3 cellular contexts compared by ENCODE assay signal in the genomic region with DNA sequence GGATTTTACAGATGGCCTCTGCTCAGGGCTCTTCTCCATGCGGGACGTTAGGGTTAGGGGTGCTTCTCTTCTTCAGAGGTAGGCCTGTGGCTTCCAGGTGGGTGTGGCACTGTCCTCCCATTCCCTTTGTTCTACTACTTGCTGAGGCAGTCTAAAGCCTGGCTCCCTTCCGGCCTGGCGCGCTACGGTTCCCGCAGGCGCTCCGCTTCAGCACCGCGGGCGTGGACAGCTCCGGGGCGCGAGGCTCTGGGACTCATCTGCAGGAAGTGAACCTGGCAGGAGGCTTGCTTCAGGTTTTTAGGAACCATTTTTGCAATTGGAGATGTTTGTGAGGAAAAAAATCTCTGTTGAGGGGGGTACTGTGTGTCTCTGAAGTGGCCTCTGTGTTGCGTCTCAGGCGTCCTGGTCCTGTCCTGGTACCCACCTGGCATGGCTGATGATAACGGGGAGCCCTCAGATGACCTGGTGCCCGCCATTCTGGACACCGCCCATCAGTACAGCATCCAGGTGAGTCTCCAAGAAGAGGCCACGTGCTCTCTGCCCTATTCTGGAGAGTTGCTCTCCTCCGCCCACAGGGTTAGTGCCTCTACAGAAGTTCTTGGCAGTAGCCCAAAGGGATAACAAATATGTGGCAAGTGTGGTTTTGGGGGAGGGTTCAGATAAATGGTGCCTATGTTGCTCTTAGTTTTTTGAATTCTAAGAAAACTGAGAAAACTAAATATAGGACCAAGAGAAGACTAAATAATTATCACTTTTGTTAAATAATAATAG.
TF ChIP-seq lines count a peak whose summit lies in the region.

No MANE protein-coding gene starts in this region.

TF ChIP-seq in Ishikawa, 13 proteins besides CTCF, POLR2A, EP300 and RAD21:
- TF ChIP-seq ZBTB7A (IDR thresholded peaks at IDR 0.05; ENCODE audit: low read depth) (no peak), EGR1 (IDR thresholded peaks at IDR 0.05) (no peak), TEAD4 (IDR thresholded peaks at IDR 0.05) (peak; percentile 51; the same call in 1 of the 2 replicates), NFIC (IDR thresholded peaks at IDR 0.05) (no peak), MAX (IDR thresholded peaks at IDR 0.05) (peak; percentile 92), TCF12 (IDR thresholded peaks at IDR 0.05; ENCODE audit: low read depth) (0 out of 2 replicates have a peak, but pooled peaks have one; percentile 0), FOXM1 (IDR thresholded peaks at IDR 0.05; ENCODE audit: borderline replicate concordance, low read depth) (no peak), USF1 (IDR thresholded peaks at IDR 0.05) (no peak), CREB1 (IDR thresholded peaks at IDR 0.05; ENCODE audit: low read depth) (no peak), YY1 (IDR thresholded peaks at IDR 0.05; ENCODE audit: low read depth) (peak; percentile 48; the same call in 1 of the 2 replicates), TAF1 (IDR thresholded peaks at IDR 0.05; ENCODE audit: low read depth) (no peak), CEBPB (IDR thresholded peaks at IDR 0.05) (no peak)
- TF ChIP-seq, protein P1, sequence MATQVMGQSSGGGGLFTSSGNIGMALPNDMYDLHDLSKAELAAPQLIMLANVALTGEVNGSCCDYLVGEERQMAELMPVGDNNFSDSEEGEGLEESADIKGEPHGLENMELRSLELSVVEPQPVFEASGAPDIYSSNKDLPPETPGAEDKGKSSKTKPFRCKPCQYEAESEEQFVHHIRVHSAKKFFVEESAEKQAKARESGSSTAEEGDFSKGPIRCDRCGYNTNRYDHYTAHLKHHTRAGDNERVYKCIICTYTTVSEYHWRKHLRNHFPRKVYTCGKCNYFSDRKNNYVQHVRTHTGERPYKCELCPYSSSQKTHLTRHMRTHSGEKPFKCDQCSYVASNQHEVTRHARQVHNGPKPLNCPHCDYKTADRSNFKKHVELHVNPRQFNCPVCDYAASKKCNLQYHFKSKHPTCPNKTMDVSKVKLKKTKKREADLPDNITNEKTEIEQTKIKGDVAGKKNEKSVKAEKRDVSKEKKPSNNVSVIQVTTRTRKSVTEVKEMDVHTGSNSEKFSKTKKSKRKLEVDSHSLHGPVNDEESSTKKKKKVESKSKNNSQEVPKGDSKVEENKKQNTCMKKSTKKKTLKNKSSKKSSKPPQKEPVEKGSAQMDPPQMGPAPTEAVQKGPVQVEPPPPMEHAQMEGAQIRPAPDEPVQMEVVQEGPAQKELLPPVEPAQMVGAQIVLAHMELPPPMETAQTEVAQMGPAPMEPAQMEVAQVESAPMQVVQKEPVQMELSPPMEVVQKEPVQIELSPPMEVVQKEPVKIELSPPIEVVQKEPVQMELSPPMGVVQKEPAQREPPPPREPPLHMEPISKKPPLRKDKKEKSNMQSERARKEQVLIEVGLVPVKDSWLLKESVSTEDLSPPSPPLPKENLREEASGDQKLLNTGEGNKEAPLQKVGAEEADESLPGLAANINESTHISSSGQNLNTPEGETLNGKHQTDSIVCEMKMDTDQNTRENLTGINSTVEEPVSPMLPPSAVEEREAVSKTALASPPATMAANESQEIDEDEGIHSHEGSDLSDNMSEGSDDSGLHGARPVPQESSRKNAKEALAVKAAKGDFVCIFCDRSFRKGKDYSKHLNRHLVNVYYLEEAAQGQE (IDR thresholded peaks at IDR 0.05; ENCODE audit: low read depth) = peak; percentile 100
TF ChIP-seq in Ishikawa: peak in this region for 5.

TF ChIP-seq in WTC11, 78 proteins besides CTCF, POLR2A, EP300 and RAD21 (continues in another document):
- TF ChIP-seq, protein P2, sequence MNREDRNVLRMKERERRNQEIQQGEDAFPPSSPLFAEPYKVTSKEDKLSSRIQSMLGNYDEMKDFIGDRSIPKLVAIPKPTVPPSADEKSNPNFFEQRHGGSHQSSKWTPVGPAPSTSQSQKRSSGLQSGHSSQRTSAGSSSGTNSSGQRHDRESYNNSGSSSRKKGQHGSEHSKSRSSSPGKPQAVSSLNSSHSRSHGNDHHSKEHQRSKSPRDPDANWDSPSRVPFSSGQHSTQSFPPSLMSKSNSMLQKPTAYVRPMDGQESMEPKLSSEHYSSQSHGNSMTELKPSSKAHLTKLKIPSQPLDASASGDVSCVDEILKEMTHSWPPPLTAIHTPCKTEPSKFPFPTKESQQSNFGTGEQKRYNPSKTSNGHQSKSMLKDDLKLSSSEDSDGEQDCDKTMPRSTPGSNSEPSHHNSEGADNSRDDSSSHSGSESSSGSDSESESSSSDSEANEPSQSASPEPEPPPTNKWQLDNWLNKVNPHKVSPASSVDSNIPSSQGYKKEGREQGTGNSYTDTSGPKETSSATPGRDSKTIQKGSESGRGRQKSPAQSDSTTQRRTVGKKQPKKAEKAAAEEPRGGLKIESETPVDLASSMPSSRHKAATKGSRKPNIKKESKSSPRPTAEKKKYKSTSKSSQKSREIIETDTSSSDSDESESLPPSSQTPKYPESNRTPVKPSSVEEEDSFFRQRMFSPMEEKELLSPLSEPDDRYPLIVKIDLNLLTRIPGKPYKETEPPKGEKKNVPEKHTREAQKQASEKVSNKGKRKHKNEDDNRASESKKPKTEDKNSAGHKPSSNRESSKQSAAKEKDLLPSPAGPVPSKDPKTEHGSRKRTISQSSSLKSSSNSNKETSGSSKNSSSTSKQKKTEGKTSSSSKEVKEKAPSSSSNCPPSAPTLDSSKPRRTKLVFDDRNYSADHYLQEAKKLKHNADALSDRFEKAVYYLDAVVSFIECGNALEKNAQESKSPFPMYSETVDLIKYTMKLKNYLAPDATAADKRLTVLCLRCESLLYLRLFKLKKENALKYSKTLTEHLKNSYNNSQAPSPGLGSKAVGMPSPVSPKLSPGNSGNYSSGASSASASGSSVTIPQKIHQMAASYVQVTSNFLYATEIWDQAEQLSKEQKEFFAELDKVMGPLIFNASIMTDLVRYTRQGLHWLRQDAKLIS (CRISPR knock-in tag; IDR thresholded peaks at IDR 0.05; ENCODE audit: borderline replicate concordance) = no peak
- peak; percentile 97 for TF ChIP-seq ZNF232 (CRISPR knock-in tag; IDR thresholded peaks at IDR 0.05)
- peak; percentile 91 for TF ChIP-seq MAX (CRISPR knock-in tag; IDR thresholded peaks at IDR 0.05)
- TF ChIP-seq, protein P3, sequence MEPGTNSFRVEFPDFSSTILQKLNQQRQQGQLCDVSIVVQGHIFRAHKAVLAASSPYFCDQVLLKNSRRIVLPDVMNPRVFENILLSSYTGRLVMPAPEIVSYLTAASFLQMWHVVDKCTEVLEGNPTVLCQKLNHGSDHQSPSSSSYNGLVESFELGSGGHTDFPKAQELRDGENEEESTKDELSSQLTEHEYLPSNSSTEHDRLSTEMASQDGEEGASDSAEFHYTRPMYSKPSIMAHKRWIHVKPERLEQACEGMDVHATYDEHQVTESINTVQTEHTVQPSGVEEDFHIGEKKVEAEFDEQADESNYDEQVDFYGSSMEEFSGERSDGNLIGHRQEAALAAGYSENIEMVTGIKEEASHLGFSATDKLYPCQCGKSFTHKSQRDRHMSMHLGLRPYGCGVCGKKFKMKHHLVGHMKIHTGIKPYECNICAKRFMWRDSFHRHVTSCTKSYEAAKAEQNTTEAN (CRISPR knock-in tag; IDR thresholded peaks at IDR 0.05) = peak; percentile 90
- no peak for TF ChIP-seq SOX15 (CRISPR knock-in tag; IDR thresholded peaks at IDR 0.05)
- TF ChIP-seq USF1 (CRISPR knock-in tag; IDR thresholded peaks at IDR 0.05) = peak; percentile 78; the same call in 1 of the 2 replicates
- peak; percentile 92; the same call in 1 of the 2 replicates for TF ChIP-seq ESRRA (CRISPR knock-in tag; IDR thresholded peaks at IDR 0.05; ENCODE audit: borderline replicate concordance)
- no peak for TF ChIP-seq HMGA2 (CRISPR knock-in tag; IDR thresholded peaks at IDR 0.05)
- peak; percentile 99 for TF ChIP-seq FOXP4 (CRISPR knock-in tag; IDR thresholded peaks at IDR 0.05)
- TF ChIP-seq ZNF396 (CRISPR knock-in tag; IDR thresholded peaks at IDR 0.05; ENCODE audit: borderline replicate concordance) = no peak
- peak; percentile 98 for TF ChIP-seq TEAD1 (CRISPR knock-in tag; IDR thresholded peaks at IDR 0.05)

TF ChIP-seq in endothelial cell of umbilical vein, 7 proteins besides CTCF, POLR2A, EP300 and RAD21:
- TF ChIP-seq POLR2AphosphoS5 (IDR thresholded peaks at IDR 0.05; ENCODE audit: insufficient read depth, low read depth, low read length) (no peak), JUN (IDR thresholded peaks at IDR 0.05; ENCODE audit: borderline replicate concordance, insufficient read depth, insufficient read length, low read depth) (no peak), GATA2 (IDR thresholded peaks at IDR 0.05; ENCODE audit: insufficient read depth, insufficient read length, low read depth, low read length) (no peak), FOS (IDR thresholded peaks at IDR 0.05; ENCODE audit: borderline replicate concordance, insufficient read depth, low read length) (no peak), MAX (IDR thresholded peaks at IDR 0.05; ENCODE audit: insufficient read depth, insufficient read length) (no peak), MYC (IDR thresholded peaks at IDR 0.05; ENCODE audit: low read depth, low read length) (no peak), EZH2 (IDR thresholded peaks at IDR 0.05; ENCODE audit: borderline replicate concordance, low read depth, low read length, severe bottlenecking) (no peak)
